In the genomic region with DNA sequence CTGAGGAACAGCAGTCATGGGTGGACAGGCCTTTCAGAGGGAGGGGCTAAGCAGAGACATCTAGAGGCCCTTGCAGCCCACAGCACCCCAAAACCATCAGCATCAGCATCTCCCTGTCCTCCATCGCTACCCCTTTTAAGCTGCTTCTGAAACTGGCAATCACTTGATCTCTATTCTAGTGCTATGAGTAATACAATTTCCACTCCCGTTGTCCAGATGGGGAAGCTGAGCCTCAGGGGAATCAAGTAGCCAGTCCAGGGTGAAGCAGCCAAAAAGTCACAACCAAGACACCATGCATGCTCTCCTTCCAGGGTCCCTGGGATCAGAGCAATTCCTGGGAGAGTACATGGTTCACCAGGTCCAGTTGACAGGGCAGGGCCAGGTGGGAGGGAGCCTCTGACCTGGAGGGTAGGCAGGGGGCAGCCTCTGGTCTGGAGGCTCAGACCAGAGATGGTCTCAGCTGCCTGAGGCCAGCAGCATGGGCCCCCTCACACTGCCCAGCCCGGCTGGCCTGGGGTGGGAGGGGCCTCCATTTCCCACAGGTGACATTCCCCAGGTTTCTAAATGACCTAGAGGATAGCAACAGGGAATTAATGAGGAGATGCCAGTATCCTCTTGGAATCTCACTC, we compare ENCODE assay signal across 16 cellular contexts. TPM values are rescaled to one million over a fixed set of nuclear protein-coding genes. Genes with fewer than 3 reads are reported as not detected.
DNase-seq lines count a peak whose midpoint lies in the region; ATAC-seq and TF ChIP-seq lines count a peak whose summit lies in the region.
"Had no signal": no experiment of that assay in that cellular context is flagged by ENCODE, and none has a peak within 500 bp of the region (broad histone marks: within the 10 kb centered on the region; RNA-seq: fewer than 3 reads in every experiment).

No MANE protein-coding gene starts in this region.

- POLR2A ChIA-PET in MCF 10A (lab: Yijun Ruan, JAX), result no interaction called here

- CTCF ChIA-PET in MCF 10A (lab: Yijun Ruan, JAX), result interaction anchor here (0.5 to 1.8 kb wide), 5 partner anchors 19 to 464 kb away, joined by 3 to 12 read pairs (median 4); no protein-coding TSS in a partner anchor

- H3K4me1 Mint-ChIP-seq in MCF 10A (ENCODE audit: insufficient read depth, unreplicated experiment), result peaks cover 17% of the 10 kb centered on the region

- BruUV-seq in MCF 10A (replicated peaks; lab: Mats Ljungman, UMichigan), result no TSS peak

- TF ChIP-seq POLR2A in breast epithelium (IDR thresholded peaks at IDR 0.05) (no peak), vagina (IDR thresholded peaks at IDR 0.05) (no peak)

- no peaks in the 10 kb centered on the region for H3K36me3 ChIP-seq in breast epithelium
- H3K36me3 ChIP-seq in vagina, result peaks cover 0 to 7% of the 10 kb centered on the region in 2 donors
- no peaks in the 10 kb centered on the region for H3K36me3 ChIP-seq in colonic mucosa

- H3K27me3 ChIP-seq in breast epithelium (no peaks in the 10 kb centered on the region), vagina (no peaks in the 10 kb centered on the region), colonic mucosa (no peaks in the 10 kb centered on the region)
- H3K27me3 ChIP-seq: left lung had no signal

- H3K9me3 ChIP-seq in breast epithelium, result no peaks in the 10 kb centered on the region
- no peaks in the 10 kb centered on the region for H3K9me3 ChIP-seq in vagina
- no peaks in the 10 kb centered on the region for H3K9me3 ChIP-seq in colonic mucosa
- H3K9me3 ChIP-seq: left lung had no signal

- DNase-seq in MCF 10A (ENCODE audit: unreplicated experiment) (peak; percentile 19), breast epithelium (ENCODE audit: low spot score in 2 of 2) (no peak), dermis blood vessel endothelial cell (peak; percentile 51), hepatic stellate cell (ENCODE audit: low spot score) (peak; percentile 90), vagina (ENCODE audit: extremely low spot score in 2 of 2) (no peak), colonic mucosa (no peak)
- DNase-seq: activated CD4-positive, alpha-beta memory T cell treated with anti-CD3 and anti-CD28 coated beads for 36 hours; activated gamma-delta T cell; head of caudate nucleus; NCI-H1694; NCI-H526 had no signal

- H3K27ac Mint-ChIP-seq in MCF 10A (ENCODE audit: low read depth, unreplicated experiment), result no peak overlapping the region
- H3K27ac Mint-ChIP-seq: T-helper 2 cell treated with Interferon-gamma antibody and Interleukin-4, amounts not matched to agents 5 μg/mL and 100 μg/mL, for 36 hours had no signal

- no peaks in the 10 kb centered on the region for H3K9me3 Mint-ChIP-seq in MCF 10A (ENCODE audit: unreplicated experiment)
- H3K9me3 Mint-ChIP-seq: activated CD4-positive, alpha-beta memory T cell treated with anti-CD3 and anti-CD28 coated beads for 36 hours; T-helper 2 cell treated with Interferon-gamma antibody and Interleukin-4, amounts not matched to agents 5 μg/mL and 100 μg/mL, for 36 hours had no signal

- ATAC-seq in HG02610 (IDR thresholded peaks at IDR 0.05; ENCODE audit: unreplicated experiment), result no peak
- no peak for ATAC-seq in GM19023 (IDR thresholded peaks at IDR 0.05; ENCODE audit: unreplicated experiment)
- ATAC-seq: left lung had no signal

- H3K27ac ChIP-seq in breast epithelium, result peak overlapping the region in 1 of 2 donors; percentile 76
- H3K27ac ChIP-seq in vagina, result peak overlapping the region; percentile 8
- no peak overlapping the region for H3K27ac ChIP-seq in colonic mucosa
- H3K27ac ChIP-seq: KMS-11, left lung had no signal

- H3K9ac ChIP-seq in colonic mucosa (ENCODE audit: low read depth in 2 of 2, low read length in 2 of 2), result no peak overlapping the region
- H3K9ac ChIP-seq: KMS-11 had no signal

- H3K4me1 ChIP-seq in breast epithelium (peaks cover 0 to 3% of the 10 kb centered on the region in 2 donors), vagina (peaks cover 21% of the 10 kb centered on the region), colonic mucosa (no peaks in the 10 kb centered on the region)

- peaks cover 6% of the 10 kb centered on the region for H3K36me3 Mint-ChIP-seq in MCF 10A (ENCODE audit: insufficient read depth, unreplicated experiment)
- H3K36me3 Mint-ChIP-seq: activated CD4-positive, alpha-beta memory T cell treated with anti-CD3 and anti-CD28 coated beads for 36 hours had no signal

- no peaks in the 10 kb centered on the region for H3K27me3 Mint-ChIP-seq in MCF 10A (ENCODE audit: insufficient read depth, unreplicated experiment)
- H3K27me3 Mint-ChIP-seq: activated CD4-positive, alpha-beta memory T cell treated with anti-CD3 and anti-CD28 coated beads for 36 hours had no signal

- no peak for TF ChIP-seq CTCF in MCF 10A (IDR thresholded peaks at IDR 0.05; ENCODE audit: unreplicated experiment)
- no peak for TF ChIP-seq CTCF in breast epithelium (IDR thresholded peaks at IDR 0.05)
- TF ChIP-seq CTCF in vagina (IDR thresholded peaks at IDR 0.05), result no peak
- no peak for TF ChIP-seq CTCF in colonic mucosa (IDR thresholded peaks at IDR 0.05)

- no peak overlapping the region for H3K4me3 Mint-ChIP-seq in MCF 10A (ENCODE audit: unreplicated experiment)
- H3K4me3 Mint-ChIP-seq: activated CD4-positive, alpha-beta memory T cell treated with anti-CD3 and anti-CD28 coated beads for 36 hours; T-helper 2 cell treated with Interferon-gamma antibody and Interleukin-4, amounts not matched to agents 5 μg/mL and 100 μg/mL, for 36 hours had no signal

- intact Hi-C loops in MCF 10A (cut with micrococcal nuclease) (no loop called here), breast epithelium (cut with DNase I; ENCODE audit: low total_unique reads) (no loop called here), vagina (cut with DNase I) (no loop called here), colonic mucosa (cut with DNase I) (no loop called here)

- H3K4me3 ChIP-seq in breast epithelium, result no peak overlapping the region
- no peak overlapping the region for H3K4me3 ChIP-seq in vagina
- H3K4me3 ChIP-seq in colonic mucosa, result no peak overlapping the region
- H3K4me3 ChIP-seq: left lung had no signal

RNA-seq across cellular contexts. Expression of a gene that starts 30.0 kb away (rescaled TPM):
- total RNA-seq in MCF 10A (2022) (3.1 and 3.3 TPM in 2 replicates), breast epithelium (10 to 100 TPM; 10.9 to 21.0 (median 15.1) TPM), dermis blood vessel endothelial cell (5.4 and 7.9 TPM in 2 replicates), vagina (9.6 TPM), colonic mucosa (10 to 100 TPM in 1 of 2 donors, 1 to 10 TPM in 1; 6.6 to 12.7 TPM)

Comparison
In these comparisons a context has a peak if more than half of its experiments do, and no peak if none do; other contexts are left out.
1. DNase-seq: peak in MCF 10A (single experiment), dermis blood vessel endothelial cell (single experiment) and hepatic stellate cell (single experiment); none in breast epithelium (0 of 2), vagina (0 of 2) and colonic mucosa (single experiment).